ENCODE assay signal across 5 cellular contexts in the genomic region with DNA sequence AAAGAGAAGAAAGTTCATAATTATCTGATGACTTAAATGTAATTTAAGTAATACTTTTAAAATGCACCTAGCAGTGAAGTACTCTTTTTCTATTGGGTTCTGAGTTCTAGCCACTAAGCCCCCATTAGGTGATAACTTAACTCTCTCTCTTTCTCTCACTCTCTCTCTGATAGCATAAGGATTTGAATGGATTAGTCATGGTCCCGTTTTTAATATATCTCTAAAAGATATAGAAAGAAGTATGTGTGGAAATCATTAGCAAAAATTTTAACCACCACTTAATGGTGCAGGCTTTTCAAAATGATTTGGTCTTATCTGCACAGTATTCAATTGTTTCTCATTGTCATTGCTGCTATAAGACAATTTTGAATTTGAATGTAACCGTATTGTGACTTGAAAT.
"Had no signal": no experiment of that assay in that cellular context is flagged by ENCODE, and none has a peak within 500 bp of the region (broad histone marks: within the 10 kb centered on the region; RNA-seq: fewer than 3 reads in every experiment).

No MANE protein-coding gene starts in this region.

- H3K27ac ChIP-seq: HL-60 had no signal

- H3K4me3 ChIP-seq: K562 had no signal

- DNase-seq: IMR-90, KBM-7 had no signal

- ATAC-seq: HepG2, K562 had no signal
